ENCODE assay signal across 15 cellular contexts in genomic region chr13:51945149-51945548, GRCh38.
DNase-seq lines count a peak whose midpoint lies in the region; ATAC-seq and FAIRE-seq lines count a peak whose summit lies in the region.
"Had no signal": no experiment of that assay in that cellular context is flagged by ENCODE, and none has a peak within 500 bp of the region (broad histone marks: within the 10 kb centered on the region; RNA-seq: fewer than 3 reads in every experiment).

No MANE protein-coding gene starts in this region.

- peak; percentile 55 for FAIRE-seq in GM18507 (lab: Jason Lieb, UNC)

- ATAC-seq in GM21360 (IDR thresholded peaks at IDR 0.05; ENCODE audit: unreplicated experiment) (peak; percentile 78), HG03159 (IDR thresholded peaks at IDR 0.05; ENCODE audit: unreplicated experiment) (peak; percentile 72)
- ATAC-seq: activated naive CD8-positive, alpha-beta T cell treated with anti-CD3 and anti-CD28 coated beads, Interleukin-2, amount 50 U/mL, for 24 hours had no signal

- DNase-seq in GM18507 (ENCODE audit: extremely low spot score, insufficient read length, low read depth) (no peak), germinal center (ENCODE audit: low spot score) (peak; percentile 36), activated gamma-delta T cell (lab: John Stamatoyannopoulos, UW) (no peak), NCI-H524 treated with DMSO at 0.1 percent for 48 hours (lab: John Stamatoyannopoulos, UW) (no peak)
- DNase-seq in activated CD4-positive, alpha-beta T cell treated with anti-CD3 and anti-CD28 coated beads, Interleukin-2, amount 50 U/mL, for 48 hours, result no peak
- DNase-seq: activated naive CD8-positive, alpha-beta T cell treated with anti-CD3 and anti-CD28 coated beads, Interleukin-2, amount 50 U/mL, for 24 hours; central memory CD4-positive, alpha-beta T cell; DND-41; endodermal cell; foreskin fibroblast; immature natural killer cell; mesenchymal stem cell; stimulated activated naive CD4-positive, alpha-beta T cell had no signal
